21 cellular contexts compared by ENCODE assay signal in genomic region chr4:3770323-3771166, GRCh38. TPM values are rescaled to one million over a fixed set of nuclear protein-coding genes. Genes with fewer than 3 reads are reported as not detected.
"Had no signal": no experiment of that assay in that cellular context is flagged by ENCODE, and none has a peak within 500 bp of the region (broad histone marks: within the 10 kb centered on the region; RNA-seq: fewer than 3 reads in every experiment).

No MANE protein-coding gene starts in this region.

- H3K27ac Mint-ChIP-seq: activated CD4-positive, alpha-beta memory T cell treated with anti-CD3 and anti-CD28 coated beads, Interleukin-2, amount 10 ng/mL, durations not matched to agents 7 days and 5 days; activated naive CD8-positive, alpha-beta T cell treated with anti-CD3 and anti-CD28 coated beads, Interleukin-2, amount 10 ng/mL, durations not matched to agents 7 days and 5 days; activated T-cell treated with anti-CD3 and anti-CD28 coated beads, Interleukin-2, amount 50 U/mL, for 24 hours; activated T-helper 2 cell treated with anti-CD3 and anti-CD28 coated beads, Interferon-gamma antibody, Interleukin-2, Interleukin-4, amounts not matched to agents 10 μg/mL and 5 μg/mL and 100 μg/mL, durations not matched to agents 14 hours and 24 hours and 36 hours; effector memory CD8-positive, alpha-beta T cell; nephron progenitor cell had no signal

- ATAC-seq: body of pancreas; effector memory CD8-positive, alpha-beta T cell; left lobe of liver; stimulated activated naive CD8-positive, alpha-beta T cell treated with anti-CD3 and anti-CD28 coated beads, Interleukin-15, Interleukin-2, amounts not matched to agents 100 U/mL and 50 U/mL, for 24 hours had no signal

- H3K27me3 ChIP-seq: body of pancreas, vagina had no signal

- H3K9me3 Mint-ChIP-seq: activated CD4-positive, alpha-beta memory T cell treated with anti-CD3 and anti-CD28 coated beads, Interleukin-2, amount 10 ng/mL, durations not matched to agents 7 days and 5 days; activated naive CD8-positive, alpha-beta T cell treated with anti-CD3 and anti-CD28 coated beads, Interleukin-2, amount 10 ng/mL, durations not matched to agents 7 days and 5 days; activated T-cell treated with anti-CD3 and anti-CD28 coated beads, Interleukin-2, amount 50 U/mL, for 24 hours; activated T-helper 2 cell treated with anti-CD3 and anti-CD28 coated beads, Interferon-gamma antibody, Interleukin-2, Interleukin-4, amounts not matched to agents 10 μg/mL and 5 μg/mL and 100 μg/mL, durations not matched to agents 14 hours and 24 hours and 36 hours; effector memory CD8-positive, alpha-beta T cell; nephron progenitor cell had no signal

- H3K36me3 ChIP-seq: vagina had no signal

- H3K27ac ChIP-seq: body of pancreas, vagina had no signal

- H3K4me3 ChIP-seq: body of pancreas, vagina had no signal

- H3K4me3 Mint-ChIP-seq: activated CD4-positive, alpha-beta memory T cell treated with anti-CD3 and anti-CD28 coated beads, Interleukin-2, amount 10 ng/mL, durations not matched to agents 7 days and 5 days; activated naive CD8-positive, alpha-beta T cell treated with anti-CD3 and anti-CD28 coated beads, Interleukin-2, amount 10 ng/mL, durations not matched to agents 7 days and 5 days; activated T-cell treated with anti-CD3 and anti-CD28 coated beads, Interleukin-2, amount 50 U/mL, for 24 hours; effector memory CD8-positive, alpha-beta T cell; nephron progenitor cell had no signal

- H3K9me3 ChIP-seq: body of pancreas, vagina had no signal

- DNase-seq: activated CD4-positive, alpha-beta memory T cell treated with anti-CD3 and anti-CD28 coated beads, Interleukin-2, amount 10 ng/mL, durations not matched to agents 7 days and 5 days; activated CD4-positive, alpha-beta T cell treated with anti-CD3 and anti-CD28 coated beads for 48 hours; activated naive CD4-positive, alpha-beta T cell treated with Interleukin-2 at 50 U/mL for 16 hours; activated naive CD8-positive, alpha-beta T cell treated with anti-CD3 and anti-CD28 coated beads, Interleukin-2, amount 10 ng/mL, durations not matched to agents 7 days and 5 days; activated T-cell treated with anti-CD3 and anti-CD28 coated beads, Interleukin-2, amount 50 U/mL, for 24 hours; amygdala; body of pancreas; effector memory CD8-positive, alpha-beta T cell; glutamatergic neuron; hippocampal formation; midbrain; nephron progenitor cell; retina; stimulated activated CD4-positive, alpha-beta T cell treated with anti-CD3 and anti-CD28 coated beads, Interleukin-12 subunit alpha, Interleukin-12 subunit beta, amount 100 ng/mL, for 4 hours; stimulated activated CD4-positive, alpha-beta T cell treated with anti-CD3 and anti-CD28 coated beads, Interleukin-1b, Interleukin-23, amount 100 ng/mL, for 48 hours; stimulated activated naive CD8-positive, alpha-beta T cell treated with anti-CD3 and anti-CD28 coated beads, Interleukin-15, Interleukin-2, amounts not matched to agents 100 U/mL and 50 U/mL, for 24 hours; T-helper 2 cell; trophoblast cell had no signal

RNA-seq across cellular contexts. Expression of gene ADRA2C, which starts 4.4 kb away (rescaled TPM):
- total RNA-seq: activated CD4-positive, alpha-beta memory T cell treated with anti-CD3 and anti-CD28 coated beads, Interleukin-2, amount 10 ng/mL, durations not matched to agents 7 days and 5 days; activated naive CD8-positive, alpha-beta T cell treated with anti-CD3 and anti-CD28 coated beads, Interleukin-2, amount 10 ng/mL, durations not matched to agents 7 days and 5 days; activated T-helper 2 cell treated with anti-CD3 and anti-CD28 coated beads, Interferon-gamma antibody, Interleukin-2, Interleukin-4, amounts not matched to agents 10 μg/mL and 5 μg/mL and 100 μg/mL, durations not matched to agents 14 hours and 24 hours and 36 hours had no signal
